19 cellular contexts compared by ENCODE assay signal in the genomic region with DNA sequence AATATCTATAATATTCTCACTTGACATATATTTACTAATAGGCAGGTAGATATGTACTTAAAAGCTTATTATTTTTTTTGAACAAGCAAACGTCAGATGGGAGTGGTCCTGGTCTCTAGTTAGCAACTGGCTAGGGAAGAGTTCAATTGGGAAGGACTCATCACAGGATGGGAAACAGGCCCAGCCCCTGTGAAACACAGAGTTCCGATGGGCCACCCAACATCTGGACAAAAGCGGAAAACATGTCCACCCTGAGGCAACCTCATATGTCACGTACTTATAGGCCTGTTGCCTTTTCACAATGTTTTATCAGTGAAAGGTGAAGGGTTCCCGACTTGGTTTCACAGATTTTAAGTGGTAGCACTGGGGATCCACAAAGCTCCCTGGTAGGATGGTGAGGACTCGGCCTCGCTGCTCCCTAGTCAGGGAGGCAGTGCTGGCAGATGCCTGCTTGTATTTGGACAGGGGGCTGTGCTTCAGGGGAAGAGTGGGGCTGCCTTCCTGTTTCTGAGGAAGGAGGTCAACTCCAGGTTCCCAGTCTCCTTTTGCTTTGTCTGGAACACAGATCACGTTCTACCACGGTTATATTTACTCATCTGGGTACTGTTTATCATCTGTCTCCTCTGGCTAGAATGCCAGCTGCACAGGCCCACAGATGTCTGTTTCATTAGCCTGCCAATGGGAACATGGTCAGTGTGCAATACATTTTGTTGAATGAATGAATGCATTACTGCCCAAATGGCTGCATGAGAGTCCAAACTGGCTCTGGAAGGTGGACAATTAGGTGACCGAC. TPM values are rescaled to one million over a fixed set of nuclear protein-coding genes. Genes with fewer than 3 reads are reported as not detected.
"Had no signal": no experiment of that assay in that cellular context is flagged by ENCODE, and none has a peak within 500 bp of the region (broad histone marks: within the 10 kb centered on the region; RNA-seq: fewer than 3 reads in every experiment).

No MANE protein-coding gene starts in this region.

- DNase-seq: activated CD4-positive, alpha-beta memory T cell treated with anti-CD3 and anti-CD28 coated beads for 36 hours; activated CD4-positive, alpha-beta T cell treated with anti-CD3 and anti-CD28 coated beads for 36 hours; activated CD8-positive, alpha-beta memory T cell treated with anti-CD3 and anti-CD28 coated beads, Interleukin-2, amount 10 ng/mL, durations not matched to agents 7 days and 5 days; activated effector memory CD4-positive, alpha-beta T cell treated with Interleukin-2 at 50 U/mL for 16 hours; activated naive CD4-positive, alpha-beta T cell treated with anti-CD3 and anti-CD28 coated beads, Interleukin-2, amount 50 U/mL, for 16 hours; activated T-cell treated with anti-CD3 and anti-CD28 coated beads, Interleukin-2, amount 50 U/mL, for 24 hours; kidney glomerular epithelial cell; lower lobe of right lung; stimulated activated CD4-positive, alpha-beta T cell treated with anti-CD3 and anti-CD28 coated beads, Interleukin-15, amount 100 ng/mL, for 24 hours; stimulated activated CD4-positive, alpha-beta T cell treated with anti-CD3 and anti-CD28 coated beads, Interleukin-4, amount 100 ng/mL, for 1 hour; stimulated activated naive CD4-positive, alpha-beta T cell; substantia nigra; T-helper 17 cell; transverse colon; WERI-Rb-1 had no signal

- H3K4me3 ChIP-seq: cardiac muscle cell, lower lobe of right lung, transverse colon had no signal

- ATAC-seq: activated CD4-positive, alpha-beta T cell treated with anti-CD3 and anti-CD28 coated beads for 36 hours; activated CD8-positive, alpha-beta memory T cell treated with anti-CD3 and anti-CD28 coated beads, Interleukin-2, amount 10 ng/mL, durations not matched to agents 7 days and 5 days; T-helper 17 cell had no signal

- H3K9me3 ChIP-seq: lower lobe of right lung, transverse colon had no signal

- H3K27ac ChIP-seq: cardiac muscle cell, lower lobe of right lung, WERI-Rb-1 had no signal

- H3K4me1 ChIP-seq: lower lobe of right lung had no signal

- H3K27me3 ChIP-seq: cardiac muscle cell, transverse colon had no signal

RNA-seq across cellular contexts. Expression of a gene that starts 49.4 kb away (rescaled TPM):
- total RNA-seq: activated CD4-positive, alpha-beta memory T cell treated with anti-CD3 and anti-CD28 coated beads for 36 hours; activated CD4-positive, alpha-beta T cell treated with anti-CD3 and anti-CD28 coated beads for 36 hours; activated CD8-positive, alpha-beta memory T cell treated with anti-CD3 and anti-CD28 coated beads, Interleukin-2, amount 10 ng/mL, durations not matched to agents 7 days and 5 days; cardiac muscle cell; glomerular endothelial cell; lower lobe of right lung; neural crest cell; osteoblast; T-helper 17 cell had no signal
- polyA plus RNA-seq: cardiac muscle cell had no signal
